ENCODE assay signal across 32 cellular contexts in genomic region chr7:47652591-47652990, GRCh38.
A peak's percentile ranks its signal among the peaks of the same experiment; 100 is the strongest.
DNase-seq lines count a peak whose midpoint lies in the region; ATAC-seq, FAIRE-seq and TF ChIP-seq lines count a peak whose summit lies in the region.
"Had no signal": no experiment of that assay in that cellular context is flagged by ENCODE, and none has a peak within 500 bp of the region (broad histone marks: within the 10 kb centered on the region; RNA-seq: fewer than 3 reads in every experiment).

No MANE protein-coding gene starts in this region.

- intact Hi-C loops in HepG2 (cut with micrococcal nuclease; ENCODE audit: unreplicated experiment), result no loop called here

- DNase-seq in EH (ENCODE audit: low read depth) (peak; percentile 39), amniotic epithelial cell (ENCODE audit: low read depth) (peak; percentile 17), iris pigment epithelial cell (ENCODE audit: low read depth) (peak; percentile 61), HepG2 (ENCODE audit: low spot score) (no peak), GM03348 (ENCODE audit: low spot score) (no peak), hypothalamus (lab: John Stamatoyannopoulos, UW) (no peak)
- DNase-seq: activated CD4-positive, alpha-beta T cell treated with anti-CD3 and anti-CD28 coated beads for 4 hours; anterior cingulate cortex; effector memory CD8-positive, alpha-beta T cell; EL; KBM-7; kidney; MG63; naive thymus-derived CD8-positive, alpha-beta T cell; NCI-H1417; NCI-H2029 treated with DMSO at 0.1 percent for 48 hours; NCI-H345; NCI-H69; Peyer's patch; psoas muscle; SHP77 treated with DMSO at 0.1 percent for 48 hours; stimulated activated CD4-positive, alpha-beta T cell treated with anti-CD3 and anti-CD28 coated beads, Interleukin-15, amount 100 ng/mL, for 24 hours; SW 1271; T1000; upper lobe of right lung had no signal

- H3K27me3 Mint-ChIP-seq in stimulated activated memory B cell treated with anti-CD40 and anti-IgM and Interleukin-4, amounts not matched to agents 10 μg/mL and 1 μg/mL and 100 μg/mL, for 72 hours, result no peaks in the 10 kb centered on the region
- H3K27me3 Mint-ChIP-seq: activated naive CD8-positive, alpha-beta T cell; effector memory CD8-positive, alpha-beta T cell; naive thymus-derived CD8-positive, alpha-beta T cell had no signal

- in situ Hi-C loops in HepG2 (cut with HindIII; ENCODE audit: extremely low pct_ligation_motif_present, low pct_unique_long_range_greater_than_20kb), result no loop called here

- WGBS in HepG2 (ENCODE audit: low lambda C conversion rate), result 92% methylated on average over 2 of the region's 2 CpGs

- TF ChIP-seq RAD21 in HepG2 (CRISPR knock-in tag; IDR thresholded peaks at IDR 0.05), result no peak

- H3K36me3 ChIP-seq in HepG2 (replicated peaks in 1 of 2; ENCODE audit: control insufficient read depth in 1 of 2, insufficient read depth in 2 of 2, low read length in 2 of 2), result no peaks in the 10 kb centered on the region
- H3K36me3 ChIP-seq: MG63, Peyer's patch, upper lobe of right lung had no signal

- no peak for ATAC-seq in stimulated activated memory B cell treated with anti-CD40 and anti-IgM and Interleukin-4, amounts not matched to agents 10 μg/mL and 1 μg/mL and 100 μg/mL, for 72 hours
- ATAC-seq in HepG2, result no peak
- ATAC-seq: effector memory CD8-positive, alpha-beta T cell; naive thymus-derived CD8-positive, alpha-beta T cell; psoas muscle; sciatic nerve; stimulated activated effector memory CD8-positive, alpha-beta T cell treated with anti-CD3 and anti-CD28 coated beads, Interleukin-12 subunit alpha, Interleukin-12 subunit beta, amount 100 ng/mL, for 72 hours; upper lobe of right lung had no signal

- H3K27ac Mint-ChIP-seq in stimulated activated memory B cell treated with anti-CD40 and anti-IgM and Interleukin-4, amounts not matched to agents 10 μg/mL and 1 μg/mL and 100 μg/mL, for 72 hours, result peak overlapping the region; percentile 23
- H3K27ac Mint-ChIP-seq: activated naive CD8-positive, alpha-beta T cell; effector memory CD8-positive, alpha-beta T cell; stimulated activated effector memory CD8-positive, alpha-beta T cell treated with anti-CD3 and anti-CD28 coated beads, Interleukin-12 subunit alpha, Interleukin-12 subunit beta, amount 100 ng/mL, for 72 hours had no signal

- no peak overlapping the region for H3K4me2 ChIP-seq in HepG2 (ENCODE audit: low read depth, low read length)

- no peak for TF ChIP-seq CTCF in HepG2 (CRISPR knock-in tag; IDR thresholded peaks at IDR 0.05)

- no peak overlapping the region for H3K4me3 Mint-ChIP-seq in stimulated activated memory B cell treated with anti-CD40 and anti-IgM and Interleukin-4, amounts not matched to agents 10 μg/mL and 1 μg/mL and 100 μg/mL, for 72 hours
- H3K4me3 Mint-ChIP-seq: activated naive CD8-positive, alpha-beta T cell; effector memory CD8-positive, alpha-beta T cell; naive thymus-derived CD8-positive, alpha-beta T cell; stimulated activated effector memory CD8-positive, alpha-beta T cell treated with anti-CD3 and anti-CD28 coated beads, Interleukin-12 subunit alpha, Interleukin-12 subunit beta, amount 100 ng/mL, for 72 hours had no signal

- no peaks in the 10 kb centered on the region for H3K79me2 ChIP-seq in HepG2 (ENCODE audit: insufficient read depth, low read length)

- no peaks in the 10 kb centered on the region for H4K20me1 ChIP-seq in HepG2 (ENCODE audit: insufficient read depth, low read length)

- no peak for FAIRE-seq in HepG2 (lab: Jason Lieb, UNC)
- FAIRE-seq: GM18507, GM19239, HTR-8/SVneo, kidney had no signal

- no peak overlapping the region for H2AFZ ChIP-seq in HepG2 (ENCODE audit: low read length)

- H3K4me3 ChIP-seq in HepG2 (replicated peaks in 1 of 3; ENCODE audit: insufficient read depth in 1 of 3, low read depth in 2 of 3, low read length in 3 of 3), result no peak overlapping the region
- H3K4me3 ChIP-seq: MG63, Peyer's patch, psoas muscle, upper lobe of right lung had no signal

- H3K9ac ChIP-seq in HepG2 (ENCODE audit: insufficient read depth, low read depth, low read length), result no peak overlapping the region

- no peaks in the 10 kb centered on the region for H3K36me3 Mint-ChIP-seq in stimulated activated memory B cell treated with anti-CD40 and anti-IgM and Interleukin-4, amounts not matched to agents 10 μg/mL and 1 μg/mL and 100 μg/mL, for 72 hours
- H3K36me3 Mint-ChIP-seq: activated naive CD8-positive, alpha-beta T cell; naive thymus-derived CD8-positive, alpha-beta T cell; stimulated activated effector memory CD8-positive, alpha-beta T cell treated with anti-CD3 and anti-CD28 coated beads, Interleukin-12 subunit alpha, Interleukin-12 subunit beta, amount 100 ng/mL, for 72 hours had no signal

- CTCF ChIA-PET in HepG2 (lab: Yijun Ruan, JAX; ENCODE audit: low intra/inter-chr PET ratio, low total read pairs), result no interaction called here

- no peak for TF ChIP-seq EP300 in HepG2 (IDR thresholded peaks at IDR 0.05; ENCODE audit: low read depth in 2 of 2, low read length in 2 of 2)
- TF ChIP-seq EP300 in HepG2 (CRISPR knock-in tag; IDR thresholded peaks at IDR 0.05; ENCODE audit: borderline replicate concordance), result no peak

- no peak overlapping the region for H3K27ac ChIP-seq in HepG2 (ENCODE audit: extremely low read length, insufficient read depth, low read length)
- H3K27ac ChIP-seq: psoas muscle, upper lobe of right lung had no signal

- H3K4me1 ChIP-seq in HepG2 (ENCODE audit: insufficient read depth, low read length), result peaks cover 15% of the 10 kb centered on the region
- H3K4me1 ChIP-seq: Peyer's patch, psoas muscle had no signal

- peaks cover 30% of the 10 kb centered on the region for H3K4me1 Mint-ChIP-seq in stimulated activated memory B cell treated with anti-CD40 and anti-IgM and Interleukin-4, amounts not matched to agents 10 μg/mL and 1 μg/mL and 100 μg/mL, for 72 hours

- POLR2A ChIA-PET in HepG2 (lab: Yijun Ruan, JAX), result no interaction called here

- no peaks in the 10 kb centered on the region for H3K9me3 Mint-ChIP-seq in stimulated activated memory B cell treated with anti-CD40 and anti-IgM and Interleukin-4, amounts not matched to agents 10 μg/mL and 1 μg/mL and 100 μg/mL, for 72 hours
- H3K9me3 Mint-ChIP-seq: naive thymus-derived CD8-positive, alpha-beta T cell; stimulated activated effector memory CD8-positive, alpha-beta T cell treated with anti-CD3 and anti-CD28 coated beads, Interleukin-12 subunit alpha, Interleukin-12 subunit beta, amount 100 ng/mL, for 72 hours had no signal

- no TSS peak for BruUV-seq in HepG2 (replicated peaks; lab: Mats Ljungman, UMichigan)

- no peaks in the 10 kb centered on the region for H3K27me3 ChIP-seq in HepG2 (ENCODE audit: control insufficient read depth in 1 of 2, insufficient read depth in 2 of 2, low read length in 2 of 2)
- H3K27me3 ChIP-seq: MG63, Peyer's patch, upper lobe of right lung had no signal

- H3K9me3 ChIP-seq in HepG2 (ENCODE audit: low read length), result no peaks in the 10 kb centered on the region
- H3K9me3 ChIP-seq: MG63, Peyer's patch, psoas muscle, upper lobe of right lung had no signal

- TF ChIP-seq POLR2A in HepG2 (IDR thresholded peaks at IDR 0.05; ENCODE audit: insufficient read depth in 1 of 2, low read depth in 2 of 2, low read length in 2 of 2), result no peak

TF ChIP-seq in HepG2, 621 proteins besides CTCF, POLR2A, EP300 and RAD21:
- TF ChIP-seq KLF9 (CRISPR knock-in tag; IDR thresholded peaks at IDR 0.05; ENCODE audit: low read depth), result no peak
- TF ChIP-seq PHF8 (CRISPR knock-in tag; IDR thresholded peaks at IDR 0.05), result no peak
- TF ChIP-seq CREB1 (IDR thresholded peaks at IDR 0.05), result no peak
- TF ChIP-seq CREB1 (CRISPR knock-in tag; IDR thresholded peaks at IDR 0.05), result no peak
- TF ChIP-seq ZNF556 (CRISPR knock-in tag; IDR thresholded peaks at IDR 0.05; ENCODE audit: borderline replicate concordance), result no peak

Comparison
In these comparisons a context has a peak if more than half of its experiments do, and no peak if none do; other contexts are left out.
1. DNase-seq: peak in EH (single experiment), amniotic epithelial cell (single experiment) and iris pigment epithelial cell (single experiment); none in HepG2 (single experiment), GM03348 (single experiment) and hypothalamus (0 of 51).